Comparison of ENCODE assay signal across 1 cellular context in the genomic region with DNA sequence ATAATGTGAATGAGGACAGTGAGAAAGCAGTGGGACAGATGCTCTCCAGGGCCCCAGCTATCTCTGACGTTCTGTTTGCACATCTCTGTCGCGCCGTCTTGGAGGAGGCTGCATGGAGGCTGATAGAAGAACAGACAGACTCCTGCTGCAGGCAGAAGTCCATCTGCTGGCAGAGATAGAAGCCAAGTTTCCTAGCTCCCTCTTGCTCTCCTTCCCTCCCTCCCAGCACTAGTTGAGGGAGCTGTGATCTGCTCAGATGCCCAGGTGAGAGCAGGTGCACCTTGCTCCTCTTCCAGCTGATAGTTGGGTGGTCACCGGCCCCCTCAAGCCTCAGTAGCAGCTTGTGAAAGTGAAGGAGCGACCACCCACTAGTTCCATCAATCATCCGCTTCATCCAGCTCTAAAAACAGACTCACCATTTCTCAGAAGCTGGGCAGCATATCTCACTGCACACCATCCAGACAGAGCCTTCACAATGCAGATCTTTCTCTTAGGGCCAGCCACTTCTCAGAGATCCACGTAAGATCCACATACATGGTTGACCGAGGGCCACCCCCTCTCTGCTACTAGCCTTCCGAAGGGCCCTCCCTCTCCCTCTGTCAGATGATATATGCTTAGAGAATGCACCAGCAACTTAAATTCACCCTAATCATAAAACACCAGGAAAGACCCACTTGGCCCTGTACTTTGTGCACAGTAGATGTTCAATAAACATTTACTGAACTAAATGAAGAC.
A peak's percentile ranks its signal among the peaks of the same experiment; 100 is the strongest.
TF ChIP-seq lines count a peak whose summit lies in the region.

No MANE protein-coding gene starts in this region.

TF ChIP-seq in K562, 482 proteins besides CTCF, POLR2A, EP300 and RAD21 (continued from another document and continues in another):
- TF ChIP-seq FOXJ3 (CRISPR knock-in tag; IDR thresholded peaks at IDR 0.05) (no peak), BCOR (IDR thresholded peaks at IDR 0.05) (peak; percentile 94), GTF2A2 (tag; IDR thresholded peaks at IDR 0.05) (no peak), LEF1 (IDR thresholded peaks at IDR 0.05) (peak; percentile 93), CHD2 (IDR thresholded peaks at IDR 0.05; ENCODE audit: low read depth, low read length) (0 out of 2 replicates have a peak, but pooled peaks have one; percentile 20), ERF (CRISPR knock-in tag; IDR thresholded peaks at IDR 0.05) (peak; percentile 96), ZBTB17 (CRISPR knock-in tag; IDR thresholded peaks at IDR 0.05) (peak; percentile 81), FOXA3 (CRISPR knock-in tag; conservative IDR thresholded peaks at IDR 0.05 in 1 of 2, IDR thresholded peaks at IDR 0.05 in 1 of 2) (peak; percentile 94 to 98), FOXA1 (IDR thresholded peaks at IDR 0.05; ENCODE audit: borderline replicate concordance) (peak; percentile 73; the same call in 1 of the 2 replicates), ZNF79 (CRISPR knock-in tag; IDR thresholded peaks at IDR 0.05; ENCODE audit: low read depth) (no peak), PML (IDR thresholded peaks at IDR 0.05; ENCODE audit: low read length) (peak; percentile 99), ZNF644 (tag; IDR thresholded peaks at IDR 0.05; ENCODE audit: low read depth) (no peak), TAL1 (IDR thresholded peaks at IDR 0.05) (peak; percentile 100), MTA2 (IDR thresholded peaks at IDR 0.05; ENCODE audit: low read depth) (peak; percentile 99), ZNF584 (CRISPR knock-in tag; IDR thresholded peaks at IDR 0.05; ENCODE audit: low read depth) (peak; percentile 64; the same call in 1 of the 2 replicates), POLR2G (IDR thresholded peaks at IDR 0.05; ENCODE audit: low read depth, low read length) (no peak), ZFP1 (CRISPR knock-in tag; IDR thresholded peaks at IDR 0.05) (no peak), PHF21A (IDR thresholded peaks at IDR 0.05; ENCODE audit: borderline replicate concordance, low read depth) (no peak), PYGO2 (tag; IDR thresholded peaks at IDR 0.05) (no peak), ZFX (CRISPR knock-in tag; IDR thresholded peaks at IDR 0.05) (no peak), FOXM1 (IDR thresholded peaks at IDR 0.05; ENCODE audit: low read depth) (peak; percentile 98), FOXM1 (CRISPR knock-in tag; IDR thresholded peaks at IDR 0.05; ENCODE audit: low read depth) (no peak), TCF3 (CRISPR knock-in tag; IDR thresholded peaks at IDR 0.05) (peak; percentile 99), CSDE1 (IDR thresholded peaks at IDR 0.05) (no peak), ZNF143 (CRISPR knock-in tag; IDR thresholded peaks at IDR 0.05) (no peak), DMBX1 (CRISPR knock-in tag; IDR thresholded peaks at IDR 0.05; ENCODE audit: borderline replicate concordance) (peak; percentile 98), RUNX1 (IDR thresholded peaks at IDR 0.05; ENCODE audit: low read depth) (peak; percentile 95), SREBF1 (IDR thresholded peaks at IDR 0.05; ENCODE audit: borderline replicate concordance, low read depth, low read length) (no peak), NCOA2 (IDR thresholded peaks at IDR 0.05; ENCODE audit: partially characterized antibody in 2 of 2) (peak in 1 of 2 experiments; percentile 66), ZNF224 (CRISPR knock-in tag; IDR thresholded peaks at IDR 0.05) (no peak), HNRNPUL1 (IDR thresholded peaks at IDR 0.05; ENCODE audit: low read length) (no peak), CBX3 (IDR thresholded peaks at IDR 0.05; ENCODE audit: borderline replicate concordance in 1 of 2, low read length in 2 of 2) (peak in 1 of 2 experiments; percentile 84; a peak in 1 of 3 replicates), ZNF263 (CRISPR knock-in tag; IDR thresholded peaks at IDR 0.05; ENCODE audit: borderline replicate concordance) (peak; percentile 74; the same call in 1 of the 2 replicates), HDAC1 (IDR thresholded peaks at IDR 0.05) (peak in 1 of 2 experiments; percentile 88; a peak in 2 of 4 replicates), BDP1 (IDR thresholded peaks at IDR 0.05; ENCODE audit: insufficient read depth, insufficient read length) (no peak)
- TF ChIP-seq, protein P1, sequence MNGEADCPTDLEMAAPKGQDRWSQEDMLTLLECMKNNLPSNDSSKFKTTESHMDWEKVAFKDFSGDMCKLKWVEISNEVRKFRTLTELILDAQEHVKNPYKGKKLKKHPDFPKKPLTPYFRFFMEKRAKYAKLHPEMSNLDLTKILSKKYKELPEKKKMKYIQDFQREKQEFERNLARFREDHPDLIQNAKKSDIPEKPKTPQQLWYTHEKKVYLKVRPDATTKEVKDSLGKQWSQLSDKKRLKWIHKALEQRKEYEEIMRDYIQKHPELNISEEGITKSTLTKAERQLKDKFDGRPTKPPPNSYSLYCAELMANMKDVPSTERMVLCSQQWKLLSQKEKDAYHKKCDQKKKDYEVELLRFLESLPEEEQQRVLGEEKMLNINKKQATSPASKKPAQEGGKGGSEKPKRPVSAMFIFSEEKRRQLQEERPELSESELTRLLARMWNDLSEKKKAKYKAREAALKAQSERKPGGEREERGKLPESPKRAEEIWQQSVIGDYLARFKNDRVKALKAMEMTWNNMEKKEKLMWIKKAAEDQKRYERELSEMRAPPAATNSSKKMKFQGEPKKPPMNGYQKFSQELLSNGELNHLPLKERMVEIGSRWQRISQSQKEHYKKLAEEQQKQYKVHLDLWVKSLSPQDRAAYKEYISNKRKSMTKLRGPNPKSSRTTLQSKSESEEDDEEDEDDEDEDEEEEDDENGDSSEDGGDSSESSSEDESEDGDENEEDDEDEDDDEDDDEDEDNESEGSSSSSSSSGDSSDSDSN (IDR thresholded peaks at IDR 0.05; ENCODE audit: borderline replicate concordance in 1 of 2, low read depth in 2 of 2, low read length in 2 of 2) = 0 out of 4 replicates have a peak, but pooled peaks of 1 of the 2 experiments have one; percentile 18
- TF ChIP-seq, protein P2, sequence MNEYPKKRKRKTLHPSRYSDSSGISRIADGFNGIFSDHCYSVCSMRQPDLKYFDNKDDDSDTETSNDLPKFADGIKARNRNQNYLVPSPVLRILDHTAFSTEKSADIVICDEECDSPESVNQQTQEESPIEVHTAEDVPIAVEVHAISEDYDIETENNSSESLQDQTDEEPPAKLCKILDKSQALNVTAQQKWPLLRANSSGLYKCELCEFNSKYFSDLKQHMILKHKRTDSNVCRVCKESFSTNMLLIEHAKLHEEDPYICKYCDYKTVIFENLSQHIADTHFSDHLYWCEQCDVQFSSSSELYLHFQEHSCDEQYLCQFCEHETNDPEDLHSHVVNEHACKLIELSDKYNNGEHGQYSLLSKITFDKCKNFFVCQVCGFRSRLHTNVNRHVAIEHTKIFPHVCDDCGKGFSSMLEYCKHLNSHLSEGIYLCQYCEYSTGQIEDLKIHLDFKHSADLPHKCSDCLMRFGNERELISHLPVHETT (CRISPR knock-in tag; conservative IDR thresholded peaks at IDR 0.05 in 1 of 2, IDR thresholded peaks at IDR 0.05 in 1 of 2) = peak in 1 of 2 experiments; percentile 65; a peak in 1 of 4 replicates
- TF ChIP-seq, protein P3, sequence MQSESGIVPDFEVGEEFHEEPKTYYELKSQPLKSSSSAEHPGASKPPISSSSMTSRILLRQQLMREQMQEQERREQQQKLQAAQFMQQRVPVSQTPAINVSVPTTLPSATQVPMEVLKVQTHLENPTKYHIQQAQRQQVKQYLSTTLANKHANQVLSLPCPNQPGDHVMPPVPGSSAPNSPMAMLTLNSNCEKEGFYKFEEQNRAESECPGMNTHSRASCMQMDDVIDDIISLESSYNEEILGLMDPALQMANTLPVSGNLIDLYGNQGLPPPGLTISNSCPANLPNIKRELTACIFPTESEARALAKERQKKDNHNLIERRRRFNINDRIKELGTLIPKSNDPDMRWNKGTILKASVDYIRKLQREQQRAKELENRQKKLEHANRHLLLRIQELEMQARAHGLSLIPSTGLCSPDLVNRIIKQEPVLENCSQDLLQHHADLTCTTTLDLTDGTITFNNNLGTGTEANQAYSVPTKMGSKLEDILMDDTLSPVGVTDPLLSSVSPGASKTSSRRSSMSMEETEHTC (IDR thresholded peaks at IDR 0.05) = no peak
- TF ChIP-seq, protein P4, sequence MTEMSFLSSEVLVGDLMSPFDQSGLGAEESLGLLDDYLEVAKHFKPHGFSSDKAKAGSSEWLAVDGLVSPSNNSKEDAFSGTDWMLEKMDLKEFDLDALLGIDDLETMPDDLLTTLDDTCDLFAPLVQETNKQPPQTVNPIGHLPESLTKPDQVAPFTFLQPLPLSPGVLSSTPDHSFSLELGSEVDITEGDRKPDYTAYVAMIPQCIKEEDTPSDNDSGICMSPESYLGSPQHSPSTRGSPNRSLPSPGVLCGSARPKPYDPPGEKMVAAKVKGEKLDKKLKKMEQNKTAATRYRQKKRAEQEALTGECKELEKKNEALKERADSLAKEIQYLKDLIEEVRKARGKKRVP (CRISPR knock-in tag; IDR thresholded peaks at IDR 0.05) = peak; percentile 82
- TF ChIP-seq, protein P5, sequence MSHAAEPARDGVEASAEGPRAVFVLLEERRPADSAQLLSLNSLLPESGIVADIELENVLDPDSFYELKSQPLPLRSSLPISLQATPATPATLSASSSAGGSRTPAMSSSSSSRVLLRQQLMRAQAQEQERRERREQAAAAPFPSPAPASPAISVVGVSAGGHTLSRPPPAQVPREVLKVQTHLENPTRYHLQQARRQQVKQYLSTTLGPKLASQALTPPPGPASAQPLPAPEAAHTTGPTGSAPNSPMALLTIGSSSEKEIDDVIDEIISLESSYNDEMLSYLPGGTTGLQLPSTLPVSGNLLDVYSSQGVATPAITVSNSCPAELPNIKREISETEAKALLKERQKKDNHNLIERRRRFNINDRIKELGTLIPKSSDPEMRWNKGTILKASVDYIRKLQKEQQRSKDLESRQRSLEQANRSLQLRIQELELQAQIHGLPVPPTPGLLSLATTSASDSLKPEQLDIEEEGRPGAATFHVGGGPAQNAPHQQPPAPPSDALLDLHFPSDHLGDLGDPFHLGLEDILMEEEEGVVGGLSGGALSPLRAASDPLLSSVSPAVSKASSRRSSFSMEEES (CRISPR knock-in tag; IDR thresholded peaks at IDR 0.05) = no peak
- TF ChIP-seq, protein P6, sequence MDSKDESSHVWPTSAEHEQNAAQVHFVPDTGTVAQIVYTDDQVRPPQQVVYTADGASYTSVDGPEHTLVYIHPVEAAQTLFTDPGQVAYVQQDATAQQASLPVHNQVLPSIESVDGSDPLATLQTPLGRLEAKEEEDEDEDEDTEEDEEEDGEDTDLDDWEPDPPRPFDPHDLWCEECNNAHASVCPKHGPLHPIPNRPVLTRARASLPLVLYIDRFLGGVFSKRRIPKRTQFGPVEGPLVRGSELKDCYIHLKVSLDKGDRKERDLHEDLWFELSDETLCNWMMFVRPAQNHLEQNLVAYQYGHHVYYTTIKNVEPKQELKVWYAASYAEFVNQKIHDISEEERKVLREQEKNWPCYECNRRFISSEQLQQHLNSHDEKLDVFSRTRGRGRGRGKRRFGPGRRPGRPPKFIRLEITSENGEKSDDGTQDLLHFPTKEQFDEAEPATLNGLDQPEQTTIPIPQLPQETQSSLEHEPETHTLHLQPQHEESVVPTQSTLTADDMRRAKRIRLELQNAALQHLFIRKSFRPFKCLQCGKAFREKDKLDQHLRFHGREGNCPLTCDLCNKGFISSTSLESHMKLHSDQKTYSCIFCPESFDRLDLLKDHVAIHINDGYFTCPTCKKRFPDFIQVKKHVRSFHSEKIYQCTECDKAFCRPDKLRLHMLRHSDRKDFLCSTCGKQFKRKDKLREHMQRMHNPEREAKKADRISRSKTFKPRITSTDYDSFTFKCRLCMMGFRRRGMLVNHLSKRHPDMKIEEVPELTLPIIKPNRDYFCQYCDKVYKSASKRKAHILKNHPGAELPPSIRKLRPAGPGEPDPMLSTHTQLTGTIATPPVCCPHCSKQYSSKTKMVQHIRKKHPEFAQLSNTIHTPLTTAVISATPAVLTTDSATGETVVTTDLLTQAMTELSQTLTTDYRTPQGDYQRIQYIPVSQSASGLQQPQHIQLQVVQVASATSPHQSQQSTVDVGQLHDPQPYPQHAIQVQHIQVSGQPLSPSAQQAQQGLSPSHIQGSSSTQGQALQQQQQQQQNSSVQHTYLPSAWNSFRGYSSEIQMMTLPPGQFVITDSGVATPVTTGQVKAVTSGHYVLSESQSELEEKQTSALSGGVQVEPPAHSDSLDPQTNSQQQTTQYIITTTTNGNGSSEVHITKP (IDR thresholded peaks at IDR 0.05; ENCODE audit: partially characterized antibody) = peak; percentile 62
- TF ChIP-seq, protein P7, sequence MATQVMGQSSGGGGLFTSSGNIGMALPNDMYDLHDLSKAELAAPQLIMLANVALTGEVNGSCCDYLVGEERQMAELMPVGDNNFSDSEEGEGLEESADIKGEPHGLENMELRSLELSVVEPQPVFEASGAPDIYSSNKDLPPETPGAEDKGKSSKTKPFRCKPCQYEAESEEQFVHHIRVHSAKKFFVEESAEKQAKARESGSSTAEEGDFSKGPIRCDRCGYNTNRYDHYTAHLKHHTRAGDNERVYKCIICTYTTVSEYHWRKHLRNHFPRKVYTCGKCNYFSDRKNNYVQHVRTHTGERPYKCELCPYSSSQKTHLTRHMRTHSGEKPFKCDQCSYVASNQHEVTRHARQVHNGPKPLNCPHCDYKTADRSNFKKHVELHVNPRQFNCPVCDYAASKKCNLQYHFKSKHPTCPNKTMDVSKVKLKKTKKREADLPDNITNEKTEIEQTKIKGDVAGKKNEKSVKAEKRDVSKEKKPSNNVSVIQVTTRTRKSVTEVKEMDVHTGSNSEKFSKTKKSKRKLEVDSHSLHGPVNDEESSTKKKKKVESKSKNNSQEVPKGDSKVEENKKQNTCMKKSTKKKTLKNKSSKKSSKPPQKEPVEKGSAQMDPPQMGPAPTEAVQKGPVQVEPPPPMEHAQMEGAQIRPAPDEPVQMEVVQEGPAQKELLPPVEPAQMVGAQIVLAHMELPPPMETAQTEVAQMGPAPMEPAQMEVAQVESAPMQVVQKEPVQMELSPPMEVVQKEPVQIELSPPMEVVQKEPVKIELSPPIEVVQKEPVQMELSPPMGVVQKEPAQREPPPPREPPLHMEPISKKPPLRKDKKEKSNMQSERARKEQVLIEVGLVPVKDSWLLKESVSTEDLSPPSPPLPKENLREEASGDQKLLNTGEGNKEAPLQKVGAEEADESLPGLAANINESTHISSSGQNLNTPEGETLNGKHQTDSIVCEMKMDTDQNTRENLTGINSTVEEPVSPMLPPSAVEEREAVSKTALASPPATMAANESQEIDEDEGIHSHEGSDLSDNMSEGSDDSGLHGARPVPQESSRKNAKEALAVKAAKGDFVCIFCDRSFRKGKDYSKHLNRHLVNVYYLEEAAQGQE (CRISPR knock-in tag; IDR thresholded peaks at IDR 0.05; ENCODE audit: low read depth) = 0 out of 2 replicates have a peak, but pooled peaks have one; percentile 18
